ENCODE assay signal across 1 cellular context in genomic region chr9:137449081-137449844, GRCh38.
TF ChIP-seq lines count a peak whose summit lies in the region.

No MANE protein-coding gene starts in this region.

TF ChIP-seq in IMR-90, 13 proteins besides CTCF, POLR2A, EP300 and RAD21:
- no peak for TF ChIP-seq CEBPB (IDR thresholded peaks at IDR 0.05; ENCODE audit: low read depth, low read length)
- TF ChIP-seq MAZ (IDR thresholded peaks at IDR 0.05; ENCODE audit: borderline replicate concordance, low read depth, low read length): no peak
- no peak for TF ChIP-seq MAFK (IDR thresholded peaks at IDR 0.05; ENCODE audit: low read depth, low read length)
- TF ChIP-seq MXI1 (IDR thresholded peaks at IDR 0.05; ENCODE audit: borderline replicate concordance, low read depth, low read length): no peak
- no peak for TF ChIP-seq ELK1 (IDR thresholded peaks at IDR 0.05; ENCODE audit: borderline replicate concordance, low read depth, low read length)
TF ChIP-seq in IMR-90: peak in this region for 0.
